ENCODE assay signal across 1 cellular context in genomic region chr16:88477631-88478030, GRCh38.
TF ChIP-seq lines count a peak whose summit lies in the region.

No MANE protein-coding gene starts in this region.

TF ChIP-seq in HepG2, 621 proteins besides CTCF, POLR2A, EP300 and RAD21 (continued from another document):
- TF ChIP-seq PRDM4 (CRISPR knock-in tag; IDR thresholded peaks at IDR 0.05; ENCODE audit: borderline replicate concordance) (no peak), ZNF841 (CRISPR knock-in tag; IDR thresholded peaks at IDR 0.05; ENCODE audit: borderline replicate concordance) (no peak), ZNF282 (IDR thresholded peaks at IDR 0.05; ENCODE audit: partially characterized antibody) (no peak), TAF1 (CRISPR knock-in tag; IDR thresholded peaks at IDR 0.05) (no peak), RARG (CRISPR knock-in tag; IDR thresholded peaks at IDR 0.05; ENCODE audit: low read depth) (no peak), GATAD2A (CRISPR knock-in tag; IDR thresholded peaks at IDR 0.05) (no peak), POGZ (CRISPR knock-in tag; IDR thresholded peaks at IDR 0.05) (no peak)
- TF ChIP-seq, protein P1, sequence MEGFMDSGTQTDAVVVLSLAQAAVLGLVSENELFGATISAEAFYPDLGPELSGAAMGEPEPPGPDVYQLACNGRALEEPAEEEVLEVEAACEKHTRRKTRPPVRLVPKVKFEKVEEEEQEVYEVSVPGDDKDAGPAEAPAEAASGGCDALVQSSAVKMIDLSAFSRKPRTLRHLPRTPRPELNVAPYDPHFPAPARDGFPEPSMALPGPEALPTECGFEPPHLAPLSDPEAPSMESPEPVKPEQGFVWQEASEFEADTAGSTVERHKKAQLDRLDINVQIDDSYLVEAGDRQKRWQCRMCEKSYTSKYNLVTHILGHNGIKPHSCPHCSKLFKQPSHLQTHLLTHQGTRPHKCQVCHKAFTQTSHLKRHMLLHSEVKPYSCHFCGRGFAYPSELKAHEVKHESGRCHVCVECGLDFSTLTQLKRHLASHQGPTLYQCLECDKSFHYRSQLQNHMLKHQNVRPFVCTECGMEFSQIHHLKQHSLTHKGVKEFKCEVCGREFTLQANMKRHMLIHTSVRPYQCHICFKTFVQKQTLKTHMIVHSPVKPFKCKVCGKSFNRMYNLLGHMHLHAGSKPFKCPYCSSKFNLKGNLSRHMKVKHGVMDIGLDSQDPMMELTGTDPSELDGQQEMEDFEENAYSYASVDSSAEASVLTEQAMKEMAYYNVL (CRISPR knock-in tag; IDR thresholded peaks at IDR 0.05; ENCODE audit: borderline replicate concordance), result no peak
